11 cellular contexts compared by ENCODE assay signal in the genomic region with DNA sequence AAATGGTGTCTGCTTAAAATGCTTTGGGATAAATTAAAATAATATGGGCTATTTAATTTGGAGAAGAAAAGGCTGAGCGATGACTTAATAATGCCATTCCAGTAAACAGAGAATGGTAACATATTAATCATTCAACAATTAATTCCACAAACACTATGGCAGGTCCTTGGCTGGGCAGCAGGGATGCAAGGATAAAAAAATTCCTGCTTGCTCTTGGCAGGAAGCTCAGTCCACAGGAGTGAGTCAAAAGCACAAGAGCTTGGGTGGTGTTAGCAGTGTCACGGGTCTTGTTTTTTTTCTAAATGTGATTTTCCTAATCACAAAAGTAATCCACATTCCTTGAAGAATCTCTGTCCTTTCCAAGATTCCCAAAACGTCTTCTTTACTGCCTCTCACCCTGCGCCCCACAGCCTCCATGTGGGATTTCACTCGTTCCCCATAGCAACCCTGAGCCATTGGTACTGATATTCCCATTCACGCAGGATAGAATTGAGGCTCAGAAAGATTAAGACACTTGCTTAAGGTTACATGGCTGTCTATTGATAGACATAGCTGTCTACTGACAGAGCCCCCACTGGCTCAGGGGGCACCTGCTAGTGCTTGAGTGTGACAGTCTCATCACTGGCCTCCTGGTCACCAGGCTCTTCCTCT.
DNase-seq lines count a peak whose midpoint lies in the region; ATAC-seq, FAIRE-seq and TF ChIP-seq lines count a peak whose summit lies in the region.
"Had no signal": no experiment of that assay in that cellular context is flagged by ENCODE, and none has a peak within 500 bp of the region (broad histone marks: within the 10 kb centered on the region; RNA-seq: fewer than 3 reads in every experiment).

No MANE protein-coding gene starts in this region.

- DNase-seq in astrocyte of the spinal cord (ENCODE audit: low read depth, low spot score), result peak; percentile 77
- no peak for DNase-seq in left ventricle myocardium superior
- DNase-seq in sigmoid colon, result peak; percentile 86
- DNase-seq in SW 1271 (lab: John Stamatoyannopoulos, UW), result no peak
- no peak for DNase-seq in stimulated activated CD4-positive, alpha-beta T cell treated with anti-CD3 and anti-CD28 coated beads, Interleukin-1b, Interleukin-23, amount 100 ng/mL, for 48 hours
- DNase-seq: activated T-cell treated with anti-CD3 and anti-CD28 coated beads, Interleukin-2, amount 50 U/mL, for 72 hours; CD8-positive, alpha-beta T cell; MV-4-11 had no signal

- in situ Hi-C loops in astrocyte of the spinal cord (cut with HindIII; ENCODE audit: low sequenced_read_pairs), result no loop called here

- peak; percentile 66 for FAIRE-seq in G401.6 (lab: Jason Lieb, UNC)

- no peaks in the 10 kb centered on the region for H3K9me3 ChIP-seq in sigmoid colon

- no peak for TF ChIP-seq POLR2A in sigmoid colon (IDR thresholded peaks at IDR 0.05)

- peak in 2 of 4 donors; percentile 44 to 88 for TF ChIP-seq EP300 in sigmoid colon (IDR thresholded peaks at IDR 0.05)

- H3K27ac ChIP-seq in sigmoid colon, result peak overlapping the region; percentile 61 to 82 (median 74)

- 85 to 90% methylated on average over 6 of the region's 6 CpGs for WGBS in sigmoid colon, 2 donors

- H3K27me3 ChIP-seq in sigmoid colon, result no peaks in the 10 kb centered on the region

- TF ChIP-seq CTCF in astrocyte of the spinal cord (IDR thresholded peaks at IDR 0.05; ENCODE audit: low read depth, low read length), result no peak
- TF ChIP-seq CTCF in sigmoid colon (IDR thresholded peaks at IDR 0.05), result no peak

- intact Hi-C loops in left ventricle myocardium superior (cut with micrococcal nuclease) (no loop called here), sigmoid colon (cut with DNase I) (loop anchor here (5.0 kb wide), 1 partner anchor 63 kb away; no protein-coding TSS in a partner anchor)

- peaks cover 0 to 45% (median 35%) of the 10 kb centered on the region in 4 donors for H3K4me1 ChIP-seq in sigmoid colon

- H3K36me3 ChIP-seq in sigmoid colon, result peaks cover 0 to 6% (median 0%) of the 10 kb centered on the region in 4 donors

- peak; percentile 49 for ATAC-seq in left ventricle myocardium superior
- no peak for ATAC-seq in GM21737 (IDR thresholded peaks at IDR 0.05; ENCODE audit: unreplicated experiment)
- no peak for ATAC-seq in GM21576 (IDR thresholded peaks at IDR 0.05; ENCODE audit: unreplicated experiment)
- ATAC-seq: activated T-cell treated with anti-CD3 and anti-CD28 coated beads, Interleukin-2, amount 50 U/mL, for 72 hours; CD8-positive, alpha-beta T cell had no signal

- H3K4me3 ChIP-seq in astrocyte of the spinal cord (ENCODE audit: low read depth, low read length) (no peak overlapping the region), sigmoid colon (peak overlapping the region in 1 of 4 donors; percentile 21)

Comparison
In these comparisons a context has a peak if more than half of its experiments do, and no peak if none do; other contexts are left out.
1. DNase-seq: peak in astrocyte of the spinal cord (single experiment) and sigmoid colon (single experiment); none in left ventricle myocardium superior (single experiment), SW 1271 (0 of 2) and stimulated activated CD4-positive, alpha-beta T cell treated with anti-CD3 and anti-CD28 coated beads, Interleukin-1b, Interleukin-23, amount 100 ng/mL, for 48 hours (single experiment).